In genomic region chr19:9321756-9322155, GRCh38 we compare ENCODE assay signal across 4 cellular contexts. TPM values are rescaled to one million over a fixed set of nuclear protein-coding genes. Genes with fewer than 3 reads are reported as not detected.
DNase-seq lines count a peak whose midpoint lies in the region; ATAC-seq, FAIRE-seq and TF ChIP-seq lines count a peak whose summit lies in the region.
"Not testable (repeated sequence)": the region's sequence is repeated elsewhere in the genome, so short reads cannot be mapped to it uniquely, and the experiment has no call there.

No MANE protein-coding gene starts in this region.

- FAIRE-seq in GM12878 (lab: Jason Lieb, UNC); kidney (lab: Jason Lieb, UNC): not testable (repeated sequence)

- DNase-seq in SK-N-SH (peak; percentile 4), GM12878 (ENCODE audit: low read depth, low spot score) (peak; percentile 41), kidney (peak; percentile 69), spleen (peak; percentile 72)

- not testable (repeated sequence) for H3K9ac ChIP-seq in SK-N-SH; GM12878 (ENCODE audit: control insufficient read depth, insufficient read depth, low read length); kidney (ENCODE audit: low read length in 2 of 2)

- peaks cover 18% of the 10 kb centered on the region for H3K79me2 ChIP-seq in SK-N-SH (ENCODE audit: insufficient read depth)
- H3K79me2 ChIP-seq in GM12878 (ENCODE audit: control insufficient read depth, insufficient read depth, low read length) = not testable (repeated sequence)

- not testable (repeated sequence) for H2AFZ ChIP-seq in SK-N-SH (ENCODE audit: low read depth); GM12878 (ENCODE audit: control insufficient read depth, low read depth, low read length)

- H3K27me3 ChIP-seq in SK-N-SH (ENCODE audit: insufficient read depth); GM12878 (replicated peaks in 1 of 2; ENCODE audit: control insufficient read depth in 2 of 2, insufficient read depth in 2 of 2, low read length in 1 of 2); spleen (replicated peaks in 1 of 7): not testable (repeated sequence)

- H3K27ac ChIP-seq in SK-N-SH (ENCODE audit: low read depth in 2 of 2, low read length in 1 of 2); GM12878 (ENCODE audit: control insufficient read depth, insufficient read depth); kidney (ENCODE audit: low read depth in 2 of 2, low read length in 2 of 2); spleen: not testable (repeated sequence)

- POLR2A ChIA-PET in SK-N-SH (lab: Yijun Ruan, JAX); GM12878 (lab: Charles Lee): not testable (repeated sequence)

- TF ChIP-seq CTCF in SK-N-SH (IDR thresholded peaks at IDR 0.05); GM12878 (IDR thresholded peaks at IDR 0.05 in 2 of 3, conservative IDR thresholded peaks at IDR 0.05 in 1 of 3; ENCODE audit: control insufficient read depth in 2 of 3, extremely low read depth in 1 of 3, insufficient read depth in 1 of 3, low read depth in 3 of 3, low read length in 3 of 3); kidney (IDR thresholded peaks at IDR 0.05; ENCODE audit: borderline replicate concordance, extremely low read depth, insufficient read depth); spleen (IDR thresholded peaks at IDR 0.05 in 8 of 11, conservative IDR thresholded peaks at IDR 0.05 in 3 of 11): not testable (repeated sequence)

- H3K9me3 ChIP-seq in SK-N-SH; GM12878 (replicated peaks; ENCODE audit: control insufficient read depth, insufficient read depth, low read length): not testable (repeated sequence)
- H3K9me3 ChIP-seq in kidney (ENCODE audit: control insufficient read depth in 1 of 2, low read length in 2 of 2) = peaks cover 0 to 14% of the 10 kb centered on the region in 2 donors
- peaks cover 0 to 84% (median 40%) of the 10 kb centered on the region in 8 donors for H3K9me3 ChIP-seq in spleen

- TF ChIP-seq RAD21 in SK-N-SH (IDR thresholded peaks at IDR 0.05; ENCODE audit: low read length); GM12878 (IDR thresholded peaks at IDR 0.05; ENCODE audit: insufficient read depth, low read depth, low read length): not testable (repeated sequence)

- RAD21 ChIA-PET in GM12878 (lab: Charles Lee; ENCODE audit: unreplicated experiment) = not testable (repeated sequence)

- SMC1A ChIA-PET in GM12878 (lab: Charles Lee; ENCODE audit: uncharacterized antibody, unreplicated experiment) = not testable (repeated sequence)

- H4K20me1 ChIP-seq in SK-N-SH (ENCODE audit: insufficient read depth); GM12878 (ENCODE audit: control insufficient read depth, insufficient read depth): not testable (repeated sequence)

- intact Hi-C loops in GM12878 (cut with micrococcal nuclease; ENCODE audit: unreplicated experiment); kidney (cut with DNase I); spleen (cut with DNase I; ENCODE audit: low total_unique reads): not testable (repeated sequence)

- H3K4me1 ChIP-seq in SK-N-SH (ENCODE audit: control insufficient read depth in 1 of 2, insufficient read depth in 2 of 2, low read depth in 1 of 2, low read length in 1 of 2); GM12878 (ENCODE audit: control insufficient read depth, insufficient read depth, low read length); kidney (ENCODE audit: control insufficient read depth in 1 of 2, insufficient read depth in 1 of 2, low read depth in 1 of 2, low read length in 2 of 2): not testable (repeated sequence)
- peaks cover 5 to 20% (median 10%) of the 10 kb centered on the region in 6 donors for H3K4me1 ChIP-seq in spleen

- in situ Hi-C loops in GM12878 (cut with MboI) = loop anchor here (10.0 kb wide), 1 partner anchor 473 kb away; no protein-coding TSS in a partner anchor

- H3K4me2 ChIP-seq in SK-N-SH; GM12878 (ENCODE audit: control insufficient read depth, insufficient read depth): not testable (repeated sequence)

- H3F3A ChIP-seq in SK-N-SH (replicated peaks; ENCODE audit: insufficient read depth) = peaks cover 16% of the 10 kb centered on the region

- WGBS in SK-N-SH (ENCODE audit: low lambda C conversion rate) = 85% methylated on average over 14 of the region's 14 CpGs
- WGBS in GM12878 (ENCODE audit: insufficient coverage, insufficient replicate concordance, low lambda C conversion rate, missing lambda C conversion rate) = 100% methylated on average over 1 of the region's 14 CpGs
- WGBS in spleen, 5 donors = 92 to 99% (median 95%) methylated on average over 2 to 11 of the region's 14 CpGs

- H3K36me3 ChIP-seq in SK-N-SH (replicated peaks in 1 of 2; ENCODE audit: control insufficient read depth in 1 of 2, insufficient read depth in 2 of 2, low read length in 1 of 2) = peaks cover 0 to 18% of the 10 kb centered on the region in 2 experiments
- not testable (repeated sequence) for H3K36me3 ChIP-seq in GM12878 (ENCODE audit: control insufficient read depth in 2 of 2, insufficient read depth in 2 of 2, low read length in 1 of 2); kidney (ENCODE audit: control insufficient read depth in 1 of 2, insufficient read depth in 2 of 2, low read length in 2 of 2)
- H3K36me3 ChIP-seq in spleen = peaks cover 0 to 20% (median 8%) of the 10 kb centered on the region in 6 donors

- not testable (repeated sequence) for BruUV-seq in GM12878 (replicated peaks; lab: Mats Ljungman, UMichigan)

- not testable (repeated sequence) for TF ChIP-seq EP300 in SK-N-SH (IDR thresholded peaks at IDR 0.05; ENCODE audit: borderline replicate concordance in 1 of 2, low read depth in 1 of 2, low read length in 1 of 2); GM12878 (IDR thresholded peaks at IDR 0.05; ENCODE audit: borderline replicate concordance in 1 of 2, control insufficient read depth in 1 of 2, low read depth in 2 of 2, low read length in 2 of 2)

- not testable (repeated sequence) for TF ChIP-seq POLR2A in GM12878 (IDR thresholded peaks at IDR 0.05; ENCODE audit: low read depth, low read length); spleen (IDR thresholded peaks at IDR 0.05)

- H3K4me3 ChIP-seq in SK-N-SH (ENCODE audit: low read depth in 2 of 2, low read length in 1 of 2); GM12878; kidney (ENCODE audit: low read length in 2 of 2); spleen: not testable (repeated sequence)

- not testable (repeated sequence) for ATAC-seq in GM12878

- not testable (repeated sequence) for H3K9me2 ChIP-seq in SK-N-SH

- CTCF ChIA-PET in SK-N-SH (lab: Yijun Ruan, JAX) = interaction anchor here (1.6 kb wide), 1 partner anchor 12 kb away, joined by 4 read pairs; the partner anchor contains the start of gene ZNF699
- CTCF ChIA-PET in GM12878 (lab: Yijun Ruan, JAX) = not testable (repeated sequence)

RNA-seq across cellular contexts. Expression of gene ZNF559, which starts 2.2 kb away (rescaled TPM):
- polyA plus RNA-seq in SK-N-SH (2012; rRNA removed) (10.4 and 15.2 TPM in 2 replicates), GM12878 (2011; rRNA removed) (13.8 and 23.6 TPM in 2 replicates), GM12878 (2014; fragmentation: Illumina TruSeq; extraction: Trizol) (8.2 and 12.0 TPM in 2 replicates), GM12878 (2014; fragmentation: Nextera tagmentation; extraction: Ambion mirVana) (10 to 100 TPM in 1 of 2 experiments, 1 to 10 TPM in 1; 6.1 to 10.2 TPM), GM12878 (2014; rRNA removed) (6.2 and 8.2 TPM in 2 replicates), GM12878 (2016; fragmentation: Nextera tagmentation; extraction: Ambion mirVana) (10 to 100 TPM in 1 of 2 experiments, 1 to 10 TPM in 1; 9.4 to 12.2 TPM), kidney (ENCODE audit: insufficient read depth, low read depth, low replicate concordance) (19.5 TPM), spleen (10 to 100 TPM; 27.7 to 33.5 (median 28.5) TPM)
- 14.5 and 18.1 TPM in 2 replicates for polyA plus RNA-seq in SK-N-SH (2012; cell fraction: cytosol; rRNA removed)
- polyA plus RNA-seq in SK-N-SH (2012; cell fraction: nucleus; rRNA removed) = 22.8 and 30.3 TPM in 2 replicates
- 26.3 and 29.6 TPM in 2 replicates for total RNA-seq in GM12878 (2013; cell fraction: nucleolus; rRNA removed)
- total RNA-seq in GM12878 (2014; rRNA removed) (4.4 and 8.1 TPM in 2 replicates), GM12878 (2014; rRNA removed; fragmentation: Illumina TruSeq; extraction: Trizol) (10.4 and 12.4 TPM in 2 replicates), GM12878 (2021) (7.6 and 9.2 TPM in 2 replicates), kidney (28.5 TPM), spleen (10 to 100 TPM; 25.9 to 40.1 (median 27.6) TPM)
- 11.0 TPM for polyA plus RNA-seq in GM12878 (2011; ENCODE audit: low read depth)
- 5.2 and 6.1 TPM in 2 replicates for polyA plus RNA-seq in GM12878 (2011; cell fraction: cytosol; rRNA removed)
- 13.3 and 19.1 TPM in 2 replicates for polyA plus RNA-seq in GM12878 (2011; cell fraction: nucleus; rRNA removed)
- polyA plus RNA-seq in GM12878 (2012) = 12.8 and 15.0 TPM in 2 replicates
- 10.5 and 12.3 TPM in 2 replicates for polyA minus RNA-seq in GM12878 (2011; rRNA and poly(A)+ RNA removed)
- polyA minus RNA-seq in GM12878 (2011; cell fraction: cytosol; rRNA and poly(A)+ RNA removed) = 1.6 and 2.9 TPM in 2 replicates
- 4.2 and 4.7 TPM in 2 replicates for polyA minus RNA-seq in GM12878 (2011; cell fraction: nucleus; rRNA and poly(A)+ RNA removed)

RNA-seq across cellular contexts. Expression of gene ZNF699, which starts 12.1 kb away (rescaled TPM):
- 0.97 and 1.2 TPM in 2 replicates for polyA plus RNA-seq in SK-N-SH (2012; rRNA removed)
- polyA plus RNA-seq in SK-N-SH (2012; cell fraction: cytosol; rRNA removed) = 0.76 and 1.1 TPM in 2 replicates
- polyA plus RNA-seq in SK-N-SH (2012; cell fraction: nucleus; rRNA removed) = 2.4 and 3.0 TPM in 2 replicates
- 9.1 and 10.4 TPM in 2 replicates for total RNA-seq in GM12878 (2013; cell fraction: nucleolus; rRNA removed)
- 2.1 and 3.0 TPM in 2 replicates for total RNA-seq in GM12878 (2014; rRNA removed)
- 2.6 and 2.9 TPM in 2 replicates for total RNA-seq in GM12878 (2014; rRNA removed; fragmentation: Illumina TruSeq; extraction: Trizol)
- total RNA-seq in GM12878 (2021) = 2.2 and 3.6 TPM in 2 replicates
- polyA plus RNA-seq in GM12878 (2011; ENCODE audit: low read depth) = 1.5 TPM
- polyA plus RNA-seq in GM12878 (2011; rRNA removed) = 2.4 and 3.9 TPM in 2 replicates
- polyA plus RNA-seq in GM12878 (2011; cell fraction: cytosol; rRNA removed) = 1.7 and 2.1 TPM in 2 replicates
- 2.5 and 3.7 TPM in 2 replicates for polyA plus RNA-seq in GM12878 (2011; cell fraction: nucleus; rRNA removed)
- 1.7 and 2.1 TPM in 2 replicates for polyA plus RNA-seq in GM12878 (2012)
- polyA plus RNA-seq in GM12878 (2014; fragmentation: Illumina TruSeq; extraction: Trizol) = 1.7 and 2.4 TPM in 2 replicates
- under 1 TPM; 0.04 to 0.31 TPM for polyA plus RNA-seq in GM12878 (2014; fragmentation: Nextera tagmentation; extraction: Ambion mirVana)
- polyA plus RNA-seq in GM12878 (2014; rRNA removed) = 1.5 and 1.7 TPM in 2 replicates
- 1 to 10 TPM; 1.4 to 1.5 TPM for polyA plus RNA-seq in GM12878 (2016; fragmentation: Nextera tagmentation; extraction: Ambion mirVana)
- 5.2 and 7.2 TPM in 2 replicates for polyA minus RNA-seq in GM12878 (2011; rRNA and poly(A)+ RNA removed)
- 2.4 and 3.7 TPM in 2 replicates for polyA minus RNA-seq in GM12878 (2011; cell fraction: cytosol; rRNA and poly(A)+ RNA removed)
- 4.6 and 5.4 TPM in 2 replicates for polyA minus RNA-seq in GM12878 (2011; cell fraction: nucleus; rRNA and poly(A)+ RNA removed)
- 11.4 TPM for total RNA-seq in kidney
- 0.69 TPM for polyA plus RNA-seq in kidney (ENCODE audit: insufficient read depth, low read depth, low replicate concordance)
- 10 to 100 TPM in 5 of 7 donors, 1 to 10 TPM in 2; 7.7 to 16.2 (median 10.6) TPM for total RNA-seq in spleen
- polyA plus RNA-seq in spleen = 1 to 10 TPM in 2 of 3 donors, under 1 TPM in 1; 0.67 to 1.4 (median 1.1) TPM

RNA-seq across cellular contexts. Expression of gene ZNF177, which starts 41.1 kb away (rescaled TPM):
- polyA plus RNA-seq in SK-N-SH (2012; rRNA removed) (2.6 and 3.6 TPM in 2 replicates), GM12878 (2011; rRNA removed) (0.98 and 1.1 TPM in 2 replicates), GM12878 (2014; fragmentation: Illumina TruSeq; extraction: Trizol) (0.33 and 0.51 TPM in 2 replicates), GM12878 (2014; fragmentation: Nextera tagmentation; extraction: Ambion mirVana) (under 1 TPM; 0.05 to 0.24 TPM), GM12878 (2014; rRNA removed) (0.31 and 1.2 TPM in 2 replicates), GM12878 (2016; fragmentation: Nextera tagmentation; extraction: Ambion mirVana) (under 1 TPM; 0.54 to 0.69 TPM), kidney (ENCODE audit: insufficient read depth, low read depth, low replicate concordance) (5.7 TPM), spleen (1 to 10 TPM; 2.0 to 3.0 (median 2.9) TPM)
- 3.0 and 3.1 TPM in 2 replicates for polyA plus RNA-seq in SK-N-SH (2012; cell fraction: cytosol; rRNA removed)
- polyA plus RNA-seq in SK-N-SH (2012; cell fraction: nucleus; rRNA removed) = 7.4 and 12.0 TPM in 2 replicates
- 3.2 and 3.4 TPM in 2 replicates for total RNA-seq in GM12878 (2013; cell fraction: nucleolus; rRNA removed)
- total RNA-seq in GM12878 (2014; rRNA removed) (0.17 and 0.33 TPM in 2 replicates), GM12878 (2014; rRNA removed; fragmentation: Illumina TruSeq; extraction: Trizol) (0.37 TPM in 1 of 2 replicates, not detected in the other), GM12878 (2021) (0.21 and 0.23 TPM in 2 replicates), kidney (1.8 TPM), spleen (1 to 10 TPM; 1.1 to 5.2 (median 2.3) TPM)
- 0.60 TPM for polyA plus RNA-seq in GM12878 (2011; ENCODE audit: low read depth)
- 0.17 and 0.43 TPM in 2 replicates for polyA plus RNA-seq in GM12878 (2011; cell fraction: cytosol; rRNA removed)
- polyA plus RNA-seq in GM12878 (2011; cell fraction: nucleus; rRNA removed) = 1.2 and 1.9 TPM in 2 replicates
- 0.54 and 1.4 TPM in 2 replicates for polyA plus RNA-seq in GM12878 (2012)
- polyA minus RNA-seq in GM12878 (2011; rRNA and poly(A)+ RNA removed) = 0.41 and 0.66 TPM in 2 replicates
- polyA minus RNA-seq in GM12878 (2011; cell fraction: cytosol; rRNA and poly(A)+ RNA removed) = not detected in 2 replicates
- polyA minus RNA-seq in GM12878 (2011; cell fraction: nucleus; rRNA and poly(A)+ RNA removed) = 0.48 and 0.73 TPM in 2 replicates

Comparison
In these comparisons a context has a peak if more than half of its experiments do, and no peak if none do; other contexts are left out.
1. DNase-seq: peak in every context shown above with its lines; median percentile 72 in spleen; 69 in kidney; 41 in GM12878; 4 in SK-N-SH.